ENCODE assay signal across 19 cellular contexts in the genomic region with DNA sequence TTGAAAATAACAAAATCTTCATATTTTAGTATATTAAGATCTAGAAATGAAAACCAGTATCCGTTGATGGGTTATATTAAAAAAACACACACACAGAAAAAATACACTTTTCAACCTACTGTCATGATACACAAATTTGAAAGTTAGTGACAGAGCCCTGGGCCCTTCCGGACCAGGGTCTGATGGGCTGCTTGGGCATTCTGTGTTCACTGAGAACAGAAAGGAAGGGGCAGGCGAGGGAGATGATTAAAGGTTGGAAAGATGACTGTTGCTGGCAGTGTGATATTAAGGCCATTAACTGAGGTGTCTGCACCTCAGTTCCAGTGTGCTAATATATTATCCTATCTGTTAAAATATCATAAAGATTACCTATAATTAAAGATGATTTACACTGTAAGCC. TPM values are rescaled to one million over a fixed set of nuclear protein-coding genes. Genes with fewer than 3 reads are reported as not detected.
A peak's percentile ranks its signal among the peaks of the same experiment; 100 is the strongest.
DNase-seq lines count a peak whose midpoint lies in the region; ATAC-seq and TF ChIP-seq lines count a peak whose summit lies in the region.
"Had no signal": no experiment of that assay in that cellular context is flagged by ENCODE, and none has a peak within 500 bp of the region (broad histone marks: within the 10 kb centered on the region; RNA-seq: fewer than 3 reads in every experiment).

No MANE protein-coding gene starts in this region.

- no peaks in the 10 kb centered on the region for H3K9me3 Mint-ChIP-seq in stimulated activated effector memory CD8-positive, alpha-beta T cell treated with anti-CD3 and anti-CD28 coated beads, Interleukin-12 subunit alpha, Interleukin-12 subunit beta, amount 100 ng/mL, for 72 hours
- H3K9me3 Mint-ChIP-seq: CD4-positive, alpha-beta T cell had no signal

- H3K4me3 ChIP-seq in left ventricle myocardium inferior, result no peak overlapping the region
- H3K4me3 ChIP-seq in heart right ventricle, result no peak overlapping the region
- no peak overlapping the region for H3K4me3 ChIP-seq in iPS-20b (ENCODE audit: low read length)
- peak overlapping the region; percentile 31 for H3K4me3 ChIP-seq in neuron (ENCODE audit: low read length)
- H3K4me3 ChIP-seq in tibial nerve, result no peak overlapping the region
- H3K4me3 ChIP-seq: K562 had no signal

- H3K36me3 ChIP-seq in left ventricle myocardium inferior (no peaks in the 10 kb centered on the region), heart right ventricle (no peaks in the 10 kb centered on the region), iPS-20b (ENCODE audit: insufficient read depth, low read depth, low read length) (no peaks in the 10 kb centered on the region), neuron (ENCODE audit: insufficient read depth, low read length) (no peaks in the 10 kb centered on the region), tibial nerve (no peaks in the 10 kb centered on the region)

- TF ChIP-seq CTCF in left ventricle myocardium inferior (IDR thresholded peaks at IDR 0.05; ENCODE audit: borderline replicate concordance), result no peak
- no peak for TF ChIP-seq CTCF in heart right ventricle (IDR thresholded peaks at IDR 0.05)
- no peak for TF ChIP-seq CTCF in tibial nerve (IDR thresholded peaks at IDR 0.05)

- intact Hi-C loops in left ventricle myocardium inferior (cut with micrococcal nuclease) (no loop called here), heart right ventricle (cut with DNase I) (loop anchor here in 3 of 10 donors (5.0 to 10.0 kb wide), 2 partner anchors 43 to 51 kb away; no protein-coding TSS in a partner anchor)

- ATAC-seq in heart right ventricle, result no peak
- ATAC-seq in stimulated activated effector memory CD8-positive, alpha-beta T cell treated with anti-CD3 and anti-CD28 coated beads, Interleukin-12 subunit alpha, Interleukin-12 subunit beta, amount 100 ng/mL, for 72 hours, result no peak
- no peak for ATAC-seq in HG03378 (IDR thresholded peaks at IDR 0.05; ENCODE audit: unreplicated experiment)
- ATAC-seq: K562, PC-3 had no signal

- no peak overlapping the region for H2AFZ ChIP-seq in neuron (ENCODE audit: low read depth, low read length)

- H3K9ac ChIP-seq in iPS-20b (ENCODE audit: low read depth, low read length), result peak overlapping the region; percentile 82; the same call in 1 of the 2 replicates

- H3K27ac ChIP-seq in left ventricle myocardium inferior (replicated peaks) (peak overlapping the region; percentile 59), heart right ventricle (peak overlapping the region in 1 of 10 donors; percentile 32), iPS-20b (ENCODE audit: low read length) (no peak overlapping the region), tibial nerve (peak overlapping the region; percentile 17 to 83 (median 74))
- H3K27ac ChIP-seq: 22Rv1, RWPE1 had no signal

- TF ChIP-seq POLR2A in tibial nerve (IDR thresholded peaks at IDR 0.05), result no peak

- H3K36me3 Mint-ChIP-seq in stimulated activated effector memory CD8-positive, alpha-beta T cell treated with anti-CD3 and anti-CD28 coated beads, Interleukin-12 subunit alpha, Interleukin-12 subunit beta, amount 100 ng/mL, for 72 hours, result no peaks in the 10 kb centered on the region

- WGBS in heart right ventricle, 2 donors, result 89 to 93% methylated on average over 3 of the region's 3 CpGs
- WGBS in tibial nerve, 2 donors, result 50 to 53% methylated on average over 3 of the region's 3 CpGs

- H3K4me1 ChIP-seq in left ventricle myocardium inferior (peaks cover 56% of the 10 kb centered on the region), heart right ventricle (peaks cover 0 to 59% (median 35%) of the 10 kb centered on the region in 9 donors), iPS-20b (ENCODE audit: insufficient read depth, low read length) (peaks cover 31% of the 10 kb centered on the region), neuron (ENCODE audit: insufficient read depth, low read length) (peaks cover 67% of the 10 kb centered on the region), tibial nerve (peaks cover 0 to 68% (median 21%) of the 10 kb centered on the region in 4 donors)

- no peak for TF ChIP-seq EP300 in tibial nerve (IDR thresholded peaks at IDR 0.05)

- no peak overlapping the region for H3K27ac Mint-ChIP-seq in stimulated activated effector memory CD8-positive, alpha-beta T cell treated with anti-CD3 and anti-CD28 coated beads, Interleukin-12 subunit alpha, Interleukin-12 subunit beta, amount 100 ng/mL, for 72 hours
- H3K27ac Mint-ChIP-seq: B cell; CD4-positive, alpha-beta T cell had no signal

- H3K4me3 Mint-ChIP-seq in stimulated activated effector memory CD8-positive, alpha-beta T cell treated with anti-CD3 and anti-CD28 coated beads, Interleukin-12 subunit alpha, Interleukin-12 subunit beta, amount 100 ng/mL, for 72 hours, result no peak overlapping the region
- H3K4me3 Mint-ChIP-seq: CD4-positive, alpha-beta T cell had no signal

- no peaks in the 10 kb centered on the region for H3K4me1 Mint-ChIP-seq in stimulated activated effector memory CD8-positive, alpha-beta T cell treated with anti-CD3 and anti-CD28 coated beads, Interleukin-12 subunit alpha, Interleukin-12 subunit beta, amount 100 ng/mL, for 72 hours

- no peaks in the 10 kb centered on the region for H3K27me3 ChIP-seq in left ventricle myocardium inferior (ENCODE audit: low read depth)
- H3K27me3 ChIP-seq in heart right ventricle, result no peaks in the 10 kb centered on the region
- no peaks in the 10 kb centered on the region for H3K27me3 ChIP-seq in iPS-20b (ENCODE audit: insufficient read depth, low read length)
- no peaks in the 10 kb centered on the region for H3K27me3 ChIP-seq in neuron (ENCODE audit: insufficient read depth, low read length)
- H3K27me3 ChIP-seq in tibial nerve, result no peaks in the 10 kb centered on the region

- DNase-seq in left ventricle myocardium inferior, result no peak
- DNase-seq in heart right ventricle, result no peak
- DNase-seq in tibial nerve (ENCODE audit: low spot score in 2 of 2), result no peak
- DNase-seq in ecto neural progenitor cell (ENCODE audit: low spot score), result no peak
- no peak for DNase-seq in stimulated activated effector memory CD8-positive, alpha-beta T cell treated with anti-CD3 and anti-CD28 coated beads, Interleukin-12 subunit alpha, Interleukin-12 subunit beta, amount 100 ng/mL, for 72 hours (ENCODE audit: low spot score in 2 of 2)
- DNase-seq: CD4-positive, alpha-beta T cell; DMS79; NCI-H1417 treated with DMSO at 0.1 percent for 48 hours; NCI-H2029; NCI-H510A; NCI-H774; PC-3 had no signal

- H3K9me3 ChIP-seq in left ventricle myocardium inferior (replicated peaks) (no peaks in the 10 kb centered on the region), heart right ventricle (no peaks in the 10 kb centered on the region), iPS-20b (ENCODE audit: insufficient read depth, low read depth, low read length) (no peaks in the 10 kb centered on the region), neuron (ENCODE audit: low read length) (no peaks in the 10 kb centered on the region), tibial nerve (no peaks in the 10 kb centered on the region)

RNA-seq across cellular contexts. Expression of a gene that starts 18.7 kb away (rescaled TPM):
- total RNA-seq in left ventricle myocardium inferior, result 449 TPM
- total RNA-seq in heart right ventricle, result 100 to 1,000 TPM; 386 to 551 (median 505) TPM
- 10 to 100 TPM; 74.7 to 86.2 TPM for polyA plus RNA-seq in heart right ventricle
- total RNA-seq in tibial nerve, result 100 to 1,000 TPM; 365 to 570 (median 511) TPM
